18 cellular contexts compared by ENCODE assay signal in the genomic region with DNA sequence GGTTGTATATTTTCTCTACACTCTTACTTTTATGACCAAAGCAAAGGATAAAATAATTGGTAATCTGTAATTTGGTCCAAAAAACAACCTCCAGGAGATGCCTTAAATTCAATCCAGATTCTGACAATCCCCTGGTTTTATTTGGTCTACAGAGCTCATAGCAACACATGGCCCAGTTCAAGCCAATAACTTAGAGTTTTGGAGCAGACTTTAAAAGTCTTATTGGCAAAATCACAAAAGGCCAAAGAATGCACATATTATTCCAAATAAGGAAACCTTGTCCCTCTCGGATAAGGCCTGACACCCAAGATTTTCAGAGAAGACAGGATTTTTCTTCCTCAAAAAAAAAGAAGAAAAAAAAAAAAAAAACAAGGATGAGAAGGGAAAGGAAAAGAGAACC. TPM values are rescaled to one million over a fixed set of nuclear protein-coding genes. Genes with fewer than 3 reads are reported as not detected.
A peak's percentile ranks its signal among the peaks of the same experiment; 100 is the strongest.
DNase-seq lines count a peak whose midpoint lies in the region; ATAC-seq and TF ChIP-seq lines count a peak whose summit lies in the region.
"Had no signal": no experiment of that assay in that cellular context is flagged by ENCODE, and none has a peak within 500 bp of the region (broad histone marks: within the 10 kb centered on the region; RNA-seq: fewer than 3 reads in every experiment).

No MANE protein-coding gene starts in this region.

- H3K27me3 ChIP-seq in breast epithelium: no peaks in the 10 kb centered on the region
- H3K27me3 ChIP-seq in transverse colon: no peaks in the 10 kb centered on the region
- H3K27me3 ChIP-seq in thyroid gland: no peaks in the 10 kb centered on the region
- H3K27me3 ChIP-seq: brain microvascular endothelial cell, MG63 had no signal

- in situ Hi-C loops in transverse colon (cut with MboI; ENCODE audit: low pct_ligation_motif_present in 1 of 4, low pct_unique_long_range_greater_than_20kb in 1 of 4, low sequenced_read_pairs in 3 of 4): no loop called here

- 46 to 60% methylated on average over 1 of the region's 1 CpG for WGBS in transverse colon (ENCODE audit: low coverage in 1 of 2), 2 donors
- 29 to 50% methylated on average over 1 of the region's 1 CpG for WGBS in thyroid gland, 2 donors

- H3K27ac Mint-ChIP-seq in MCF 10A (ENCODE audit: low read depth, unreplicated experiment) (no peak overlapping the region), nephron progenitor cell (peak overlapping the region; percentile 73)
- H3K27ac Mint-ChIP-seq in activated CD8-positive, alpha-beta memory T cell treated with anti-CD3 and anti-CD28 coated beads, Interleukin-2, amount 10 ng/mL, durations not matched to agents 7 days and 5 days: no peak overlapping the region
- H3K27ac Mint-ChIP-seq: activated B cell treated with CpG ODN at 0.5 μM for 24 hours; CD4-positive, alpha-beta T cell; type B pancreatic cell had no signal

- H3K36me3 ChIP-seq in breast epithelium (no peaks in the 10 kb centered on the region), transverse colon (no peaks in the 10 kb centered on the region), thyroid gland (no peaks in the 10 kb centered on the region)
- H3K36me3 ChIP-seq: brain microvascular endothelial cell, MG63 had no signal

- no peak overlapping the region for H3K4me3 Mint-ChIP-seq in MCF 10A (ENCODE audit: unreplicated experiment)
- H3K4me3 Mint-ChIP-seq in nephron progenitor cell: no peak overlapping the region
- no peak overlapping the region for H3K4me3 Mint-ChIP-seq in activated CD8-positive, alpha-beta memory T cell treated with anti-CD3 and anti-CD28 coated beads, Interleukin-2, amount 10 ng/mL, durations not matched to agents 7 days and 5 days
- H3K4me3 Mint-ChIP-seq: activated B cell treated with CpG ODN at 0.5 μM for 24 hours; CD4-positive, alpha-beta T cell; type B pancreatic cell had no signal

- DNase-seq in breast epithelium (ENCODE audit: low spot score in 2 of 2): no peak
- DNase-seq in MCF 10A (ENCODE audit: unreplicated experiment): no peak
- DNase-seq in fibroblast of pulmonary artery (ENCODE audit: low read depth): peak; percentile 30
- DNase-seq in nephron progenitor cell: no peak
- no peak for DNase-seq in transverse colon
- DNase-seq in activated CD8-positive, alpha-beta memory T cell treated with anti-CD3 and anti-CD28 coated beads, Interleukin-2, amount 10 ng/mL, durations not matched to agents 7 days and 5 days: no peak
- DNase-seq in thyroid gland: no peak
- DNase-seq: activated B cell treated with CpG ODN at 0.5 μM for 24 hours; CD4-positive, alpha-beta T cell; kidney glomerular epithelial cell; MG63; NCI-H2081 treated with DMSO at 0.1 percent for 48 hours; NCI-H82 had no signal

- TF ChIP-seq CTCF in breast epithelium (IDR thresholded peaks at IDR 0.05): no peak
- no peak for TF ChIP-seq CTCF in MCF 10A (IDR thresholded peaks at IDR 0.05; ENCODE audit: unreplicated experiment)
- no peak for TF ChIP-seq CTCF in fibroblast of pulmonary artery (IDR thresholded peaks at IDR 0.05; ENCODE audit: low read length, missing control alignments)
- TF ChIP-seq CTCF in nephron progenitor cell (IDR thresholded peaks at IDR 0.05): no peak
- no peak for TF ChIP-seq CTCF in transverse colon (IDR thresholded peaks at IDR 0.05)
- no peak for TF ChIP-seq CTCF in thyroid gland (IDR thresholded peaks at IDR 0.05)

- no peaks in the 10 kb centered on the region for H3K9me3 ChIP-seq in breast epithelium
- no peaks in the 10 kb centered on the region for H3K9me3 ChIP-seq in transverse colon
- H3K9me3 ChIP-seq in thyroid gland: no peaks in the 10 kb centered on the region
- H3K9me3 ChIP-seq: MG63 had no signal

- H3K27me3 Mint-ChIP-seq in MCF 10A (ENCODE audit: insufficient read depth, unreplicated experiment) (no peaks in the 10 kb centered on the region), nephron progenitor cell (ENCODE audit: low read depth, poor library complexity) (peaks cover 3% of the 10 kb centered on the region)
- peaks cover 17% of the 10 kb centered on the region for H3K27me3 Mint-ChIP-seq in activated CD8-positive, alpha-beta memory T cell treated with anti-CD3 and anti-CD28 coated beads, Interleukin-2, amount 10 ng/mL, durations not matched to agents 7 days and 5 days
- H3K27me3 Mint-ChIP-seq: type B pancreatic cell had no signal

- TF ChIP-seq POLR2A in breast epithelium (IDR thresholded peaks at IDR 0.05) (no peak), transverse colon (IDR thresholded peaks at IDR 0.05) (no peak), thyroid gland (IDR thresholded peaks at IDR 0.05) (no peak)

- H3K4me3 ChIP-seq in breast epithelium (no peak overlapping the region), fibroblast of pulmonary artery (replicated peaks; ENCODE audit: low read depth, low read length) (no peak overlapping the region), transverse colon (no peak overlapping the region), thyroid gland (replicated peaks in 1 of 3) (no peak overlapping the region)
- H3K4me3 ChIP-seq: MG63 had no signal

- ATAC-seq in activated CD8-positive, alpha-beta memory T cell treated with anti-CD3 and anti-CD28 coated beads, Interleukin-2, amount 10 ng/mL, durations not matched to agents 7 days and 5 days: no peak
- no peak for ATAC-seq in HG03135 (IDR thresholded peaks at IDR 0.05; ENCODE audit: unreplicated experiment)

- peaks cover 5 to 18% of the 10 kb centered on the region in 2 donors for H3K4me1 ChIP-seq in breast epithelium
- peaks cover 6 to 62% (median 40%) of the 10 kb centered on the region in 4 donors for H3K4me1 ChIP-seq in transverse colon
- H3K4me1 ChIP-seq in thyroid gland: peaks cover 5% of the 10 kb centered on the region in 2 donors

- H3K27ac ChIP-seq in breast epithelium (peak overlapping the region; percentile 73 to 77), transverse colon (peak overlapping the region; percentile 76 to 94 (median 84)), thyroid gland (peak overlapping the region in 1 of 3 donors; percentile 4)
- H3K27ac ChIP-seq: 22Rv1, brain microvascular endothelial cell, RWPE1 had no signal

- H3K9me3 Mint-ChIP-seq in MCF 10A (ENCODE audit: unreplicated experiment): no peaks in the 10 kb centered on the region
- H3K9me3 Mint-ChIP-seq in nephron progenitor cell: no peaks in the 10 kb centered on the region
- H3K9me3 Mint-ChIP-seq in activated CD8-positive, alpha-beta memory T cell treated with anti-CD3 and anti-CD28 coated beads, Interleukin-2, amount 10 ng/mL, durations not matched to agents 7 days and 5 days (ENCODE audit: low read depth): no peaks in the 10 kb centered on the region
- H3K9me3 Mint-ChIP-seq: activated B cell treated with CpG ODN at 0.5 μM for 24 hours; CD4-positive, alpha-beta T cell; type B pancreatic cell had no signal

- POLR2A ChIA-PET in MCF 10A (lab: Yijun Ruan, JAX): interaction anchor here (0.7 kb wide), 1 partner anchor 77 kb away, joined by 4 read pairs; no protein-coding TSS in a partner anchor

- H3K36me3 Mint-ChIP-seq in MCF 10A (ENCODE audit: insufficient read depth, unreplicated experiment): no peaks in the 10 kb centered on the region
- no peaks in the 10 kb centered on the region for H3K36me3 Mint-ChIP-seq in nephron progenitor cell (ENCODE audit: low read depth)
- no peaks in the 10 kb centered on the region for H3K36me3 Mint-ChIP-seq in activated CD8-positive, alpha-beta memory T cell treated with anti-CD3 and anti-CD28 coated beads, Interleukin-2, amount 10 ng/mL, durations not matched to agents 7 days and 5 days
- H3K36me3 Mint-ChIP-seq: type B pancreatic cell had no signal

- intact Hi-C loops in breast epithelium (cut with DNase I; ENCODE audit: low total_unique reads) (no loop called here), MCF 10A (cut with micrococcal nuclease) (no loop called here), transverse colon (cut with DNase I; ENCODE audit: low total_unique reads) (no loop called here), thyroid gland (cut with DNase I) (no loop called here)

- peaks cover 7% of the 10 kb centered on the region for H3K4me1 Mint-ChIP-seq in MCF 10A (ENCODE audit: insufficient read depth, unreplicated experiment)
- H3K4me1 Mint-ChIP-seq in nephron progenitor cell: peaks cover 72% of the 10 kb centered on the region
- peaks cover 9% of the 10 kb centered on the region for H3K4me1 Mint-ChIP-seq in activated CD8-positive, alpha-beta memory T cell treated with anti-CD3 and anti-CD28 coated beads, Interleukin-2, amount 10 ng/mL, durations not matched to agents 7 days and 5 days
- H3K4me1 Mint-ChIP-seq: activated B cell treated with CpG ODN at 0.5 μM for 24 hours had no signal

- no TSS peak for BruUV-seq in MCF 10A (replicated peaks; lab: Mats Ljungman, UMichigan)

- CTCF ChIA-PET in MCF 10A (lab: Yijun Ruan, JAX): interaction anchor here (0.7 to 1.3 kb wide), 2 partner anchors 31 to 64 kb away, joined by 3 to 4 read pairs; no protein-coding TSS in a partner anchor
- CTCF ChIA-PET in activated CD8-positive, alpha-beta memory T cell treated with anti-CD3 and anti-CD28 coated beads, Interleukin-2, amount 10 ng/mL, durations not matched to agents 7 days and 5 days (lab: Charles Lee): interaction anchor here (1.3 kb wide), 1 partner anchor 79 kb away, joined by 3 read pairs; no protein-coding TSS in a partner anchor

- no peak for TF ChIP-seq EP300 in transverse colon (IDR thresholded peaks at IDR 0.05; ENCODE audit: low read depth)

RNA-seq across cellular contexts. Expression of a gene that starts 51.9 kb away (rescaled TPM):
- total RNA-seq in breast epithelium (100 to 1,000 TPM; 156 to 455 (median 200) TPM), MCF 10A (2022) (0.61 and 1.0 TPM in 2 replicates), transverse colon (100 to 1,000 TPM in 3 of 4 donors, 10 to 100 TPM in 1; 92.2 to 308 (median 150) TPM), thyroid gland (10 to 100 TPM; 21.5 to 65.8 (median 30.1) TPM)
- under 1 TPM; 0.47 to 0.89 TPM for total RNA-seq in activated CD8-positive, alpha-beta memory T cell treated with anti-CD3 and anti-CD28 coated beads, Interleukin-2, amount 10 ng/mL, durations not matched to agents 7 days and 5 days

Comparison
In these comparisons a context has a peak if more than half of its experiments do, and no peak if none do; other contexts are left out.
1. RNA of a gene that starts 51.9 kb away (total RNA-seq): 156 to 455 TPM in breast epithelium, 92.2 to 308 TPM in transverse colon and 21.5 to 65.8 TPM in thyroid gland; 0.61 to 1.0 TPM in MCF 10A and 0.47 to 0.89 TPM in activated CD8-positive, alpha-beta memory T cell treated with anti-CD3 and anti-CD28 coated beads, Interleukin-2, amount 10 ng/mL, durations not matched to agents 7 days and 5 days; every median in the first group is over 10 times any median in the second.